24 cellular contexts compared by ENCODE assay signal in the genomic region with DNA sequence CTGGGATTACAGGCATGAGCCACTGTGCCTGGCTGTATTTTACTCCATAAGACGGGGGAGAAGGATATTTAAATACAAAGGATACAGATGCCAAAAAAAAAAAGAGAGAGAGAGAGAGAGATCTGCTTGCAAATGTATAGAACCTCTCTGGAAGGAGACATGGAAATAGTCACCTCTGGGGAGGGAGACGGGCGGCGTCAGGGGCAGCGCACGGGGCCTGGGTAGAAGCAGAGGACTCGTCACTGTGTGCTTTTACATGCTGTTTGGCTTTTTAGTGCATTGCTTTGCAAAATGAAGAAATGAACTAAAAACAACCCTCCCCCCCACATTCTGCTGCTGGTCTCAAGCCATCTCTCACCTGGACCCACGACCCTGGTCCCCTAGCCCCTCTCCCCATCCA. TPM values are rescaled to one million over a fixed set of nuclear protein-coding genes. Genes with fewer than 3 reads are reported as not detected.
DNase-seq lines count a peak whose midpoint lies in the region; ATAC-seq and TF ChIP-seq lines count a peak whose summit lies in the region.
"Had no signal": no experiment of that assay in that cellular context is flagged by ENCODE, and none has a peak within 500 bp of the region (broad histone marks: within the 10 kb centered on the region; RNA-seq: fewer than 3 reads in every experiment).

No MANE protein-coding gene starts in this region.

- H3K9me3 ChIP-seq in transverse colon, result no peaks in the 10 kb centered on the region
- H3K9me3 ChIP-seq: BE2C, BLaER1 had no signal

- WGBS in transverse colon (ENCODE audit: low coverage in 1 of 2), 2 donors, result 94 to 97% methylated on average over 6 to 8 of the region's 8 CpGs

- no peaks in the 10 kb centered on the region for H3K9me3 Mint-ChIP-seq in nephron progenitor cell
- H3K9me3 Mint-ChIP-seq: CD14-positive monocyte; CD4-positive, alpha-beta memory T cell; CD4-positive, CD25-positive, alpha-beta regulatory T cell; CD8-positive, alpha-beta memory T cell had no signal

- in situ Hi-C loops in transverse colon (cut with MboI; ENCODE audit: low pct_ligation_motif_present in 1 of 4, low pct_unique_long_range_greater_than_20kb in 1 of 4, low sequenced_read_pairs in 3 of 4), result no loop called here

- peak; percentile 1 for DNase-seq in H4 (ENCODE audit: low spot score)
- DNase-seq in nephron progenitor cell, result no peak
- DNase-seq in DMS 273 (lab: John Stamatoyannopoulos, UW; ENCODE audit: unreplicated experiment), result no peak
- DNase-seq in transverse colon, result no peak
- DNase-seq: 8988T; ACHN; BE2C; C1 segment of cervical spinal cord; CD4-positive, alpha-beta memory T cell; CD4-positive, CD25-positive, alpha-beta regulatory T cell; CD8-positive, alpha-beta memory T cell; COR-L47; DMS 273 treated with DMSO at 0.1 percent for 48 hours; DMS153; DMS53; DMS79; DND-41; EL; GDM1 had no signal

- TF ChIP-seq EP300 in transverse colon (IDR thresholded peaks at IDR 0.05; ENCODE audit: low read depth), result no peak

- peaks cover 0 to 9% (median 5%) of the 10 kb centered on the region in 4 donors for H3K4me1 ChIP-seq in transverse colon
- H3K4me1 ChIP-seq: BE2C had no signal

- no peak for TF ChIP-seq CTCF in nephron progenitor cell (IDR thresholded peaks at IDR 0.05)
- no peak for TF ChIP-seq CTCF in transverse colon (IDR thresholded peaks at IDR 0.05)

- H3K27me3 ChIP-seq in transverse colon, result no peaks in the 10 kb centered on the region
- H3K27me3 ChIP-seq: BE2C, BLaER1 had no signal

- intact Hi-C loops in transverse colon (cut with DNase I; ENCODE audit: low total_unique reads), result no loop called here

- H3K4me3 Mint-ChIP-seq in nephron progenitor cell, result no peak overlapping the region
- H3K4me3 Mint-ChIP-seq: CD14-positive monocyte; CD4-positive, alpha-beta memory T cell had no signal

- peaks cover 6% of the 10 kb centered on the region for H3K27me3 Mint-ChIP-seq in nephron progenitor cell (ENCODE audit: low read depth, poor library complexity)
- H3K27me3 Mint-ChIP-seq: CD4-positive, alpha-beta memory T cell; CD8-positive, alpha-beta memory T cell had no signal

- no peak for TF ChIP-seq POLR2A in transverse colon (IDR thresholded peaks at IDR 0.05)

- H3K4me1 Mint-ChIP-seq in nephron progenitor cell, result peaks cover 18% of the 10 kb centered on the region

- peak overlapping the region; percentile 27 for H3K27ac Mint-ChIP-seq in nephron progenitor cell

- no peak overlapping the region for H3K4me3 ChIP-seq in transverse colon
- H3K4me3 ChIP-seq: BLaER1, GM12878 had no signal

- no peak overlapping the region for H3K27ac ChIP-seq in transverse colon
- H3K27ac ChIP-seq: BLaER1 had no signal

- peaks cover 15% of the 10 kb centered on the region for H3K36me3 Mint-ChIP-seq in nephron progenitor cell (ENCODE audit: low read depth)

- ATAC-seq in HG03565 (IDR thresholded peaks at IDR 0.05; ENCODE audit: unreplicated experiment), result no peak
- ATAC-seq: GM12878 had no signal

- peaks cover 0 to 14% (median 6%) of the 10 kb centered on the region in 4 donors for H3K36me3 ChIP-seq in transverse colon

RNA-seq across cellular contexts. Expression of a gene that starts 4.8 kb away (rescaled TPM):
- 4.6 and 9.8 TPM in 2 replicates for total RNA-seq in H4 (2014; rRNA removed; shearing (Covaris generic))
- total RNA-seq in transverse colon, result 10 to 100 TPM; 10.6 to 44.9 (median 17.4) TPM

RNA-seq across cellular contexts. Expression of a gene that starts 18.5 kb away (rescaled TPM):
- 43.0 and 47.5 TPM in 2 replicates for total RNA-seq in H4 (2014; rRNA removed; shearing (Covaris generic))
- total RNA-seq in transverse colon, result 10 to 100 TPM; 20.9 to 63.4 (median 39.1) TPM

RNA-seq across cellular contexts. Expression of a gene that starts 28.2 kb away (rescaled TPM):
- total RNA-seq in H4 (2014; rRNA removed; shearing (Covaris generic)), result 0.21 and 0.25 TPM in 2 replicates
- 1,000 to 10,000 TPM in 1 of 4 donors, 100 to 1,000 TPM in 3; 198 to 1,121 (median 486) TPM for total RNA-seq in transverse colon
- total RNA-seq: CD4-positive, alpha-beta memory T cell; CD4-positive, CD25-positive, alpha-beta regulatory T cell; CD8-positive, alpha-beta memory T cell had no signal

RNA-seq across cellular contexts. Expression of a gene that starts 29.6 kb away (rescaled TPM):
- not detected in 2 replicates for total RNA-seq in H4 (2014; rRNA removed; shearing (Covaris generic))
- total RNA-seq in transverse colon, result 1 to 10 TPM in 2 of 4 donors, under 1 TPM in 1, not detected in 1; 0.27 to 3.2 (median 1.3) TPM
- total RNA-seq: CD4-positive, alpha-beta memory T cell; CD4-positive, CD25-positive, alpha-beta regulatory T cell; CD8-positive, alpha-beta memory T cell; Daoy had no signal

RNA-seq across cellular contexts. Expression of a gene that starts 48.6 kb away (rescaled TPM):
- total RNA-seq in H4 (2014; rRNA removed; shearing (Covaris generic)), result 72.7 and 85.3 TPM in 2 replicates
- 10 to 100 TPM; 14.7 to 45.7 (median 37.2) TPM for total RNA-seq in transverse colon

Comparison
In these comparisons a context has a peak if more than half of its experiments do, and no peak if none do; other contexts are left out.
1. RNA of a gene that starts 28.2 kb away (total RNA-seq): 198 to 1,121 TPM in transverse colon; 0.21 to 0.25 TPM in H4; every median in the first group is over 100 times any median in the second.